Comparison of ENCODE assay signal across 8 cellular contexts in the genomic region with DNA sequence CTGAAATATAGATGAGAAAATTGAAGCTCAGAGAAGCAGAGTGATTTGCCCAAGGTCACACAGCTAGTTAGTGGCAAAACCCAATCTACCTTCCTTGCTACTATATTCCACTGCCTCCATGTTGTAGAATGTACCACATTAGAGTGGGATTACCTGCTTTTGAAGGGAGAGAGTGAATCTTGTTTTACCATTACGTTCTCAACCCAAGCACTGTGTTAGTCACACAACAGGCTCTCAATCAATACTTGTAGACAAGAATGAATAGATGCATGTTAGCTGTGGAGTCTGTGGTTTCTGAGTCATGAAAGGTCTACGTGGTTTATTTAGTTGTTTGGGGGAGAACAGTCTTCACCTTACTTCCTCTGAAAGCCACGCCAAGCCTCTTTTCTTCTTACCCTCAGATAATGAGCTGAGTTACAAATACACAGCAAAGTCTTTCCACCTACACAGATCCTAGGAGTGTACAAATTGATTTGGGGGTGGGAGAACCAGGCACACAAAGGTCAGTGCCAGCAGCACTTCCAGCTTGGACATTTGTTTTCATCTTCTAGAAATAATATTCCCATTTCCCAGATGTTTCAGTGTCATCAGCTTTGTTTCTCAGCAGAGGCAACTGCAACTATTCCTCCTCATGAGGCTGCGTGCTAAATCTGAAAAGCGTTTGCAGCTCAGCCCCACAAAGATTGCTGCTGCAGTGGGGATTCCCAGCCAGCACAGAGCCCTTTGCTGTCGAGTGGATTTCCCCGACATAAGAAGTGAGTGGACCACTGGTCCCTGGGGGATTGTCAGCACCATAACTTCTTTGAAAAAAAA.
DNase-seq lines count a peak whose midpoint lies in the region; ATAC-seq lines count a peak whose summit lies in the region.

No MANE protein-coding gene starts in this region.

- ATAC-seq in GM19452 (IDR thresholded peaks at IDR 0.05; ENCODE audit: unreplicated experiment) (peak; percentile 76), HG03457 (IDR thresholded peaks at IDR 0.05; ENCODE audit: unreplicated experiment) (peak; percentile 62)

- intact Hi-C loops in cardiac septum (cut with DNase I): no loop called here

- peak; percentile 92 for DNase-seq in A172 (ENCODE audit: low spot score)
- DNase-seq in activated CD4-positive, alpha-beta T cell treated with anti-CD3 and anti-CD28 coated beads, Interleukin-2, amount 50 U/mL, for 1 hour: peak; percentile 44
- peak; percentile 74 for DNase-seq in glomerular visceral epithelial cell (ENCODE audit: extremely low spot score)
- DNase-seq in mesenteric fat pad (ENCODE audit: low spot score): no peak
- DNase-seq in cardiac septum (ENCODE audit: low spot score): no peak
- no peak for DNase-seq in NCI-H146 treated with DMSO at 0.1 percent for 48 hours (lab: John Stamatoyannopoulos, UW; ENCODE audit: unreplicated experiment)

Comparison
In these comparisons a context has a peak if more than half of its experiments do, and no peak if none do; other contexts are left out.
1. DNase-seq: peak in A172 (single experiment), activated CD4-positive, alpha-beta T cell treated with anti-CD3 and anti-CD28 coated beads, Interleukin-2, amount 50 U/mL, for 1 hour (single experiment) and glomerular visceral epithelial cell (single experiment); none in mesenteric fat pad (single experiment), cardiac septum (single experiment) and NCI-H146 treated with DMSO at 0.1 percent for 48 hours (single experiment).